Comparison of ENCODE assay signal across 8 cellular contexts in genomic region chr4:6783111-6783981, GRCh38. TPM values are rescaled to one million over a fixed set of nuclear protein-coding genes. Genes with fewer than 3 reads are reported as not detected.
DNase-seq lines count a peak whose midpoint lies in the region; ATAC-seq and TF ChIP-seq lines count a peak whose summit lies in the region.

No MANE protein-coding gene starts in this region.

- peaks cover 26% of the 10 kb centered on the region for H3K36me3 Mint-ChIP-seq in CD4-positive, alpha-beta T cell (ENCODE audit: low read depth)

- H3K36me3 ChIP-seq in ectodermal cell (ENCODE audit: control insufficient read depth, insufficient read depth, low read length), result peaks cover 4% of the 10 kb centered on the region

- no peak for TF ChIP-seq CTCF in CD4-positive, alpha-beta T cell (IDR thresholded peaks at IDR 0.05)

- peak; percentile 78 to 92 (median 85) for DNase-seq in CD4-positive, alpha-beta T cell
- DNase-seq in NCI-H774 (lab: John Stamatoyannopoulos, UW), result peak; percentile 78
- DNase-seq in activated CD8-positive, alpha-beta memory T cell treated with anti-CD3 and anti-CD28 coated beads for 1 hour (ENCODE audit: extremely low read depth in 1 of 2, low read depth in 1 of 2), result peak; percentile 62 to 84
- DNase-seq in lung microvascular endothelial cell (ENCODE audit: low read depth in 2 of 2), result peak; percentile 86 to 92
- DNase-seq in stimulated activated CD4-positive, alpha-beta T cell treated with anti-CD3 and anti-CD28 coated beads, TNF-alpha, amount 100 ng/mL, for 4 hours (ENCODE audit: low read depth in 3 of 3), result peak; percentile 81 to 84 (median 83)

- peaks cover 14% of the 10 kb centered on the region for H3K4me1 ChIP-seq in ectodermal cell (ENCODE audit: control insufficient read depth, insufficient read depth, low read length)

- no peaks in the 10 kb centered on the region for H3K9me3 ChIP-seq in CD4-positive, alpha-beta T cell (ENCODE audit: control insufficient read depth, low read length)
- H3K9me3 ChIP-seq in ectodermal cell (ENCODE audit: control insufficient read depth, low read length), result no peaks in the 10 kb centered on the region

- intact Hi-C loops in CD4-positive, alpha-beta T cell (cut with DNase I, micrococcal nuclease), result loop anchor here (1.0 to 10.0 kb wide), 12 partner anchors 67 to 1154 kb away; partner anchors contain the start of genes AFAP1 (in 1 of the 2), BLOC1S4 (in 1 of the 2), GRPEL1 (in 1 of the 2) and MAN2B2 (in 1 of the 2)

- no peaks in the 10 kb centered on the region for H3K9me3 Mint-ChIP-seq in CD4-positive, alpha-beta T cell

- H3K27me3 ChIP-seq in CD4-positive, alpha-beta T cell (ENCODE audit: control insufficient read depth, insufficient read depth, low read length), result no peaks in the 10 kb centered on the region
- peaks cover 10% of the 10 kb centered on the region for H3K27me3 ChIP-seq in ectodermal cell (ENCODE audit: control insufficient read depth, insufficient read depth, low read length, poor library complexity, severe bottlenecking)

- H3K27ac ChIP-seq in CD4-positive, alpha-beta T cell (ENCODE audit: low read depth, low read length), result peak overlapping the region; percentile 96
- peak overlapping the region; percentile 86 for H3K27ac ChIP-seq in ectodermal cell (ENCODE audit: insufficient read depth, low read depth, low read length, poor library complexity, severe bottlenecking)

- peak overlapping the region; percentile 99 for H3K4me3 ChIP-seq in ectodermal cell (ENCODE audit: insufficient read depth, low read depth, low read length)

- H3K4me3 Mint-ChIP-seq in CD4-positive, alpha-beta T cell, result peak overlapping the region; percentile 92

- CTCF ChIA-PET in CD4-positive, alpha-beta T cell (lab: Charles Lee), result interaction anchor here (0.6 to 3.8 kb wide), 6 partner anchors 13 to 108 kb away, joined by 3 to 16 read pairs (median 5); a partner anchor contains a TSS

- POLR2A ChIA-PET in CD4-positive, alpha-beta T cell (lab: Charles Lee), result interaction anchor here (0.9 to 2.8 kb wide), 13 partner anchors 14 to 285 kb away, joined by 3 to 22 read pairs (median 5); partner anchors contain the start of genes BLOC1S4, GRPEL1, MRFAP1 and TADA2B

- ATAC-seq in CD4-positive, alpha-beta T cell (ENCODE audit: poor library complexity), result peak; percentile 78
- ATAC-seq in GM19351 (IDR thresholded peaks at IDR 0.05; ENCODE audit: unreplicated experiment), result peak; percentile 76
- ATAC-seq in HG03469 (IDR thresholded peaks at IDR 0.05; ENCODE audit: unreplicated experiment), result peak; percentile 46

- H3K4me1 Mint-ChIP-seq in CD4-positive, alpha-beta T cell (ENCODE audit: low read depth), result peaks cover 59% of the 10 kb centered on the region

- no peaks in the 10 kb centered on the region for H3K27me3 Mint-ChIP-seq in CD4-positive, alpha-beta T cell

- peak overlapping the region; percentile 86 for H3K27ac Mint-ChIP-seq in CD4-positive, alpha-beta T cell

- 1% methylated on average over 91 of the region's 91 CpGs for WGBS in ectodermal cell, 2 experiments

RNA-seq across cellular contexts. Expression of gene KIAA0232, which starts 0.8 kb away (rescaled TPM):
- total RNA-seq in CD4-positive, alpha-beta T cell, result 10 to 100 TPM; 15.3 to 17.8 TPM
- 31.2 TPM for polyA plus RNA-seq in ectodermal cell (2013, experiment 1 of 4)
- polyA plus RNA-seq in ectodermal cell (2013, experiment 2 of 4), result 38.8 TPM
- polyA plus RNA-seq in ectodermal cell (2013, experiment 3 of 4), result 29.5 TPM
- polyA plus RNA-seq in ectodermal cell (2013, experiment 4 of 4), result 35.6 TPM
- 10.5 and 10.9 TPM in 2 replicates for total RNA-seq in lung microvascular endothelial cell

Comparison
In these comparisons a context has a peak if more than half of its experiments do, and no peak if none do; other contexts are left out.
1. Peak in every context shown above with its lines: DNase-seq, ATAC-seq, H3K4me3 ChIP-seq and H3K27ac ChIP-seq.